8 cellular contexts compared by ENCODE assay signal in the genomic region with DNA sequence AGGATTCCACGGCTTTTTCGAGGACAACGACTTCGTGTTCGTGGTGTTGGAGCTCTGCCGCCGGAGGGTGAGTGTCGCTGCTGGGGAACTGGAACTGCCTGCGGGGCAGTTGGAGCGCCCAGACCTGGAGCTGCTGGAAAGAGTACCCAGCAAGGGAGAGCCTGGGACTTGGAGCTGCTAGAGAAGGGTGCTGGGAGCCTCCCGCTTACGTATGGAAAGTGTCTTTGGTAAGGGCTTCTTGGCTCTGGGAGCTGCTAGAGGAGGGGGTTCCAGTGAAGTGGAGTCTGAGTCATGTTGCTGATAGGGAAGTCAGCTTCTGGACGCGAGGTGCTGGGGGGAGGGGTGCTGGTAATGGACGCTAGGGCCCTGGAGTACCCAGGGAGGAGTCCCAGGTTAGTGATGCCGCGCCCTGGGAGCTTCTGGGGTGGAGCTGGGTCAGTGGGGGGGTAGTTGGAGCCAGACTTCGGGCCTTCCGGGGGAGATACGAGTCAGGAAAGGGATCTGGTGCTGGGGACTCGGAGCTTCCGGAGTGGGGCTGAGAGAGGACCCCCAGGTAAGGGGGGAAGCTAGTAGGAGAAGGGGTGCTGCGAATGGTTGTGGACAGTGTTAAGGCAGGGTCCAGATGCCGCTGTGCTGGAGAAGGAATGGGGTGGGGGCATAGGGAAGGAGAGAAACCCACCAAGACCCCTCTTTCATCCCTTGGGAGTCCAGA. TPM values are rescaled to one million over a fixed set of nuclear protein-coding genes. Genes with fewer than 3 reads are reported as not detected.
DNase-seq lines count a peak whose midpoint lies in the region; TF ChIP-seq lines count a peak whose summit lies in the region.

No MANE protein-coding gene starts in this region.

- peaks cover 7% of the 10 kb centered on the region for H3K36me3 Mint-ChIP-seq in IgD-negative memory B cell
- peaks cover 43% of the 10 kb centered on the region for H3K36me3 Mint-ChIP-seq in T-helper 2 cell treated with Interferon-gamma antibody and Interleukin-4, amounts not matched to agents 5 μg/mL and 100 μg/mL, for 36 hours (ENCODE audit: low read depth)

- no peak for TF ChIP-seq CTCF in fibroblast of mammary gland (conservative IDR thresholded peaks at IDR 0.05; ENCODE audit: control insufficient read depth, insufficient read depth, low read depth, low read length)
- no peak for TF ChIP-seq CTCF in prostate gland (IDR thresholded peaks at IDR 0.05)

- no peaks in the 10 kb centered on the region for H3K36me3 ChIP-seq in prostate gland

- H3K27ac Mint-ChIP-seq in IgD-negative memory B cell = peak overlapping the region in 1 of 3 donors; percentile 28
- H3K27ac Mint-ChIP-seq in T-helper 2 cell treated with Interferon-gamma antibody and Interleukin-4, amounts not matched to agents 5 μg/mL and 100 μg/mL, for 36 hours = peak overlapping the region; percentile 84

- no peaks in the 10 kb centered on the region for H3K9me3 Mint-ChIP-seq in IgD-negative memory B cell
- no peaks in the 10 kb centered on the region for H3K9me3 Mint-ChIP-seq in T-helper 2 cell treated with Interferon-gamma antibody and Interleukin-4, amounts not matched to agents 5 μg/mL and 100 μg/mL, for 36 hours

- 10% methylated on average over 24 of the region's 24 CpGs for WGBS in prostate gland

- H3K27ac ChIP-seq in prostate gland = no peak overlapping the region

- no peaks in the 10 kb centered on the region for H3K9me3 ChIP-seq in prostate gland

- no peaks in the 10 kb centered on the region for H3K27me3 ChIP-seq in prostate gland (replicated peaks; ENCODE audit: insufficient read depth)

- TF ChIP-seq POLR2A in prostate gland (IDR thresholded peaks at IDR 0.05) = no peak

- peak; percentile 59 for DNase-seq in activated CD4-positive, alpha-beta T cell treated with anti-CD3 and anti-CD28 coated beads for 48 hours
- DNase-seq in activated CD4-positive, alpha-beta T cell treated with anti-CD3 and anti-CD28 coated beads for 1 hour = no peak
- DNase-seq in T-helper 2 cell treated with Interferon-gamma antibody and Interleukin-4, amounts not matched to agents 5 μg/mL and 100 μg/mL, for 36 hours (ENCODE audit: low spot score) = peak; percentile 21
- peak; percentile 34 for DNase-seq in fibroblast of mammary gland (ENCODE audit: low read depth)
- no peak for DNase-seq in prostate gland (ENCODE audit: low spot score)
- DNase-seq in NK-92 (lab: John Stamatoyannopoulos, UW; ENCODE audit: unreplicated experiment) = no peak
- no peak for DNase-seq in cerebellar nuclear complex (lab: John Stamatoyannopoulos, UW)

- peak overlapping the region; percentile 57 to 93 (median 88) for H3K4me3 Mint-ChIP-seq in IgD-negative memory B cell
- peak overlapping the region; percentile 98 for H3K4me3 Mint-ChIP-seq in T-helper 2 cell treated with Interferon-gamma antibody and Interleukin-4, amounts not matched to agents 5 μg/mL and 100 μg/mL, for 36 hours

- H3K27me3 Mint-ChIP-seq in IgD-negative memory B cell = no peaks in the 10 kb centered on the region
- no peaks in the 10 kb centered on the region for H3K27me3 Mint-ChIP-seq in T-helper 2 cell treated with Interferon-gamma antibody and Interleukin-4, amounts not matched to agents 5 μg/mL and 100 μg/mL, for 36 hours (ENCODE audit: low read depth)

- H3K4me1 Mint-ChIP-seq in IgD-negative memory B cell = peaks cover 6 to 16% (median 10%) of the 10 kb centered on the region in 3 donors
- H3K4me1 Mint-ChIP-seq in T-helper 2 cell treated with Interferon-gamma antibody and Interleukin-4, amounts not matched to agents 5 μg/mL and 100 μg/mL, for 36 hours (ENCODE audit: low read depth) = peaks cover 31% of the 10 kb centered on the region

- no peaks in the 10 kb centered on the region for H3K4me1 ChIP-seq in prostate gland (replicated peaks)

- intact Hi-C loops in prostate gland (cut with DNase I) = loop anchor here (10.0 kb wide), 1 partner anchor 355 kb away; no protein-coding TSS in a partner anchor

- H3K4me3 ChIP-seq in fibroblast of mammary gland (ENCODE audit: control insufficient read depth, low read depth, low read length) (peak overlapping the region; percentile 75), prostate gland (peak overlapping the region; percentile 37 to 44)

RNA-seq across cellular contexts. Expression of gene PLK1, which starts 0.7 kb away (rescaled TPM):
- polyA plus RNA-seq in IgD-negative memory B cell = 0.53 TPM
- 1 to 10 TPM; 2.6 to 8.7 TPM for total RNA-seq in prostate gland

RNA-seq across cellular contexts. Expression of gene ERN2, which starts 33.6 kb away (rescaled TPM):
- polyA plus RNA-seq in IgD-negative memory B cell = not detected
- 1 to 10 TPM; 2.9 to 6.0 TPM for total RNA-seq in prostate gland

RNA-seq across cellular contexts. Expression of gene DCTN5, which starts 38.2 kb away (rescaled TPM):
- polyA plus RNA-seq in IgD-negative memory B cell = 57.5 TPM
- 10 to 100 TPM; 38.8 to 63.6 TPM for total RNA-seq in prostate gland

RNA-seq across cellular contexts. Expression of gene PALB2, which starts 38.3 kb away (rescaled TPM):
- 6.4 TPM for polyA plus RNA-seq in IgD-negative memory B cell
- total RNA-seq in prostate gland = 10 to 100 TPM; 10.8 to 15.6 TPM

Comparison
In these comparisons a context has a peak if more than half of its experiments do, and no peak if none do; other contexts are left out.
1. DNase-seq: peak in activated CD4-positive, alpha-beta T cell treated with anti-CD3 and anti-CD28 coated beads for 48 hours (single experiment), T-helper 2 cell treated with Interferon-gamma antibody and Interleukin-4, amounts not matched to agents 5 μg/mL and 100 μg/mL, for 36 hours (single experiment) and fibroblast of mammary gland (single experiment); none in activated CD4-positive, alpha-beta T cell treated with anti-CD3 and anti-CD28 coated beads for 1 hour (single experiment), prostate gland (single experiment), NK-92 (single experiment) and cerebellar nuclear complex (0 of 2).